In genomic region chr15:101499863-101500713, GRCh38 we compare ENCODE assay signal across 8 cellular contexts. TPM values are rescaled to one million over a fixed set of nuclear protein-coding genes. Genes with fewer than 3 reads are reported as not detected.
DNase-seq lines count a peak whose midpoint lies in the region; ATAC-seq and TF ChIP-seq lines count a peak whose summit lies in the region.

No MANE protein-coding gene starts in this region.

- DNase-seq in GM10266 (ENCODE audit: extremely low spot score): peak; percentile 26
- peak; percentile 92 for DNase-seq in NCI-H1105 (lab: John Stamatoyannopoulos, UW)
- DNase-seq in esophagus muscularis mucosa (ENCODE audit: extremely low spot score): peak; percentile 89
- DNase-seq in type B pancreatic cell (ENCODE audit: extremely low spot score, unreplicated experiment): no peak
- DNase-seq in ovary: no peak

- ATAC-seq in GM21786 (IDR thresholded peaks at IDR 0.05; ENCODE audit: unreplicated experiment): peak; percentile 69
- ATAC-seq in SK-N-SH treated with all-trans-retinoic acid at 6 μM for 48 hours: no peak

- H3K9me3 ChIP-seq in esophagus muscularis mucosa: no peaks in the 10 kb centered on the region
- H3K9me3 ChIP-seq in ovary: no peaks in the 10 kb centered on the region

- no peaks in the 10 kb centered on the region for H3K36me3 Mint-ChIP-seq in type B pancreatic cell

- H3K27me3 Mint-ChIP-seq in type B pancreatic cell: peaks cover 45% of the 10 kb centered on the region

- H3K27ac ChIP-seq in esophagus muscularis mucosa (replicated peaks in 1 of 4) (no peak overlapping the region), temporal lobe (ENCODE audit: low read depth, low read length) (peak overlapping the region; percentile 19), ovary (no peak overlapping the region)

- peaks cover 0 to 51% (median 3%) of the 10 kb centered on the region in 4 donors for H3K27me3 ChIP-seq in esophagus muscularis mucosa
- no peaks in the 10 kb centered on the region for H3K27me3 ChIP-seq in ovary

- TF ChIP-seq CTCF in GM10266 (IDR thresholded peaks at IDR 0.05; ENCODE audit: control insufficient read depth, insufficient read depth, low read depth, missing control alignments) (no peak), esophagus muscularis mucosa (IDR thresholded peaks at IDR 0.05) (no peak), type B pancreatic cell (conservative IDR thresholded peaks at IDR 0.05) (no peak), ovary (IDR thresholded peaks at IDR 0.05) (no peak)

- intact Hi-C loops in esophagus muscularis mucosa (cut with DNase I) (loop anchor here (5.0 kb wide), 1 partner anchor 198 kb away; no protein-coding TSS in a partner anchor), ovary (cut with DNase I) (loop anchor here in 2 of 4 donors (5.0 to 10.0 kb wide), 2 partner anchors 193 to 195 kb away; no protein-coding TSS in a partner anchor)

- TF ChIP-seq POLR2A in esophagus muscularis mucosa (IDR thresholded peaks at IDR 0.05; ENCODE audit: low read depth) (no peak), ovary (IDR thresholded peaks at IDR 0.05) (no peak)

- H3K9me3 Mint-ChIP-seq in type B pancreatic cell: no peaks in the 10 kb centered on the region

- no peak overlapping the region for H3K4me3 Mint-ChIP-seq in type B pancreatic cell

- H3K4me3 ChIP-seq in esophagus muscularis mucosa (no peak overlapping the region), ovary (no peak overlapping the region)

- H3K27ac Mint-ChIP-seq in type B pancreatic cell: no peak overlapping the region

- peaks cover 9 to 26% (median 18%) of the 10 kb centered on the region in 4 donors for H3K4me1 ChIP-seq in esophagus muscularis mucosa
- H3K4me1 ChIP-seq in ovary (ENCODE audit: insufficient read depth): peaks cover 4% of the 10 kb centered on the region

- 55% methylated on average over 10 of the region's 11 CpGs for WGBS in esophagus muscularis mucosa
- 25 to 48% (median 42%) methylated on average over 11 of the region's 11 CpGs for WGBS in ovary, 3 donors

- H3K4me1 Mint-ChIP-seq in type B pancreatic cell (ENCODE audit: unreplicated experiment): peaks cover 30% of the 10 kb centered on the region

- H3K36me3 ChIP-seq in esophagus muscularis mucosa (no peaks in the 10 kb centered on the region), ovary (no peaks in the 10 kb centered on the region)

- TF ChIP-seq EP300 in esophagus muscularis mucosa (IDR thresholded peaks at IDR 0.05) (no peak), ovary (IDR thresholded peaks at IDR 0.05) (no peak)

TF ChIP-seq in SK-N-SH treated with all-trans-retinoic acid at 6 μM for 48 hours, 23 proteins besides CTCF, POLR2A, EP300 and RAD21 (continues in another document):
- TF ChIP-seq ZFP30 (CRISPR knock-in tag; IDR thresholded peaks at IDR 0.05): no peak
- TF ChIP-seq ZC3H10 (CRISPR knock-in tag; IDR thresholded peaks at IDR 0.05): no peak
- TF ChIP-seq PPARA (CRISPR knock-in tag; IDR thresholded peaks at IDR 0.05; ENCODE audit: borderline replicate concordance): no peak
- TF ChIP-seq ESRRG (CRISPR knock-in tag; IDR thresholded peaks at IDR 0.05): no peak
- TF ChIP-seq PATZ1 (CRISPR knock-in tag; IDR thresholded peaks at IDR 0.05; ENCODE audit: borderline replicate concordance): no peak
- no peak for TF ChIP-seq GLIS3 (CRISPR knock-in tag; IDR thresholded peaks at IDR 0.05)
- TF ChIP-seq ZFP3 (CRISPR knock-in tag; IDR thresholded peaks at IDR 0.05): no peak
- no peak for TF ChIP-seq TSHZ2 (CRISPR knock-in tag; IDR thresholded peaks at IDR 0.05)
- no peak for TF ChIP-seq ZNF565 (CRISPR knock-in tag; conservative IDR thresholded peaks at IDR 0.05; ENCODE audit: low read depth)
- no peak for TF ChIP-seq RARB (CRISPR knock-in tag; IDR thresholded peaks at IDR 0.05)
- no peak for TF ChIP-seq ZNF70 (CRISPR knock-in tag; IDR thresholded peaks at IDR 0.05)
- TF ChIP-seq, protein P1, sequence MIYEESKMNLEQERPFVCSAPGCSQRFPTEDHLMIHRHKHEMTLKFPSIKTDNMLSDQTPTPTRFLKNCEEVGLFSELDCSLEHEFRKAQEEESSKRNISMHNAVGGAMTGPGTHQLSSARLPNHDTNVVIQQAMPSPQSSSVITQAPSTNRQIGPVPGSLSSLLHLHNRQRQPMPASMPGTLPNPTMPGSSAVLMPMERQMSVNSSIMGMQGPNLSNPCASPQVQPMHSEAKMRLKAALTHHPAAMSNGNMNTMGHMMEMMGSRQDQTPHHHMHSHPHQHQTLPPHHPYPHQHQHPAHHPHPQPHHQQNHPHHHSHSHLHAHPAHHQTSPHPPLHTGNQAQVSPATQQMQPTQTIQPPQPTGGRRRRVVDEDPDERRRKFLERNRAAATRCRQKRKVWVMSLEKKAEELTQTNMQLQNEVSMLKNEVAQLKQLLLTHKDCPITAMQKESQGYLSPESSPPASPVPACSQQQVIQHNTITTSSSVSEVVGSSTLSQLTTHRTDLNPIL (CRISPR knock-in tag; IDR thresholded peaks at IDR 0.05; ENCODE audit: low read depth): no peak
- no peak for TF ChIP-seq POU6F1 (CRISPR knock-in tag; IDR thresholded peaks at IDR 0.05; ENCODE audit: borderline replicate concordance, low read depth)
- TF ChIP-seq TCF4 (CRISPR knock-in tag; IDR thresholded peaks at IDR 0.05; ENCODE audit: borderline replicate concordance): no peak
- TF ChIP-seq BACH2 (CRISPR knock-in tag; IDR thresholded peaks at IDR 0.05; ENCODE audit: borderline replicate concordance): no peak
- TF ChIP-seq CSRNP3 (CRISPR knock-in tag; IDR thresholded peaks at IDR 0.05): no peak
- no peak for TF ChIP-seq OSR1 (CRISPR knock-in tag; IDR thresholded peaks at IDR 0.05)

RNA-seq across cellular contexts. Expression of gene PCSK6, which starts 10.6 kb away (rescaled TPM):
- total RNA-seq in esophagus muscularis mucosa (10 to 100 TPM; 13.6 to 24.1 (median 15.3) TPM), temporal lobe (11.8 TPM), type B pancreatic cell (ENCODE audit: low replicate concordance) (5.4 and 6.5 TPM in 2 replicates), ovary (10 to 100 TPM in 4 of 7 donors, 1 to 10 TPM in 3; 3.9 to 25.4 (median 13.0) TPM)
- polyA plus RNA-seq in ovary: 10 to 100 TPM in 1 of 2 donors, 1 to 10 TPM in 1; 3.8 to 26.0 TPM

Comparison
In these comparisons a context has a peak if more than half of its experiments do, and no peak if none do; other contexts are left out.
1. DNase-seq: peak in GM10266 (single experiment), NCI-H1105 (single experiment) and esophagus muscularis mucosa (single experiment); none in type B pancreatic cell (single experiment) and ovary (0 of 5).